7 cellular contexts compared by ENCODE assay signal in the genomic region with DNA sequence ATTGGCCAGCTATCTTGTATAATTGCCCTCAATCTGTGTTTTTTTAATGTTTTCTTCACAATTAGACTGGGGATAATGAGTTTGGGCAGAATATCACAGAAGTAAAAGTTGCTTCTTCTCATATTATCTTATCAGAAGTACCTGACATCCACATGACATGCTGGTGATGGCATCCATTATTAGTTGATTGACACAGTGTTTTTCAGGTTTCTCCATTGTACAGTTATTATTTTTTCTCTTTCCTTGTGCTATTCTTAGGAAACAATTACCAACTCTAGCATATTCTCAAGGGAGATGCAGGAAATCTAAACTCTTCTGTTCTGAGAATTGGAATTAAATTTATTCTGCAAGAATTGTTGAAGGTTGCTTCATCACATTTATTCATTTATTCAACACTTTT.
"Had no signal": no experiment of that assay in that cellular context is flagged by ENCODE, and none has a peak within 500 bp of the region (broad histone marks: within the 10 kb centered on the region; RNA-seq: fewer than 3 reads in every experiment).

No MANE protein-coding gene starts in this region.

- FAIRE-seq: GM12878, GM12891, GM12892, GM18507, GM19239 had no signal

- ATAC-seq: GM12878 had no signal

- DNase-seq: GDM1, GF-D8 had no signal

- H3K4me3 ChIP-seq: GM12878 had no signal
